Comparison of ENCODE assay signal across 1 cellular context in genomic region chr13:112931028-112931934, GRCh38.
TF ChIP-seq lines count a peak whose summit lies in the region.

No MANE protein-coding gene starts in this region.

TF ChIP-seq in HepG2, 621 proteins besides CTCF, POLR2A, EP300 and RAD21 (continued from another document and continues in another):
- no peak for TF ChIP-seq ZFP37 (CRISPR knock-in tag; IDR thresholded peaks at IDR 0.05; ENCODE audit: borderline replicate concordance)
- peak; percentile 54; the same call in 1 of the 2 replicates for TF ChIP-seq DMAP1 (CRISPR knock-in tag; IDR thresholded peaks at IDR 0.05)
- no peak for TF ChIP-seq NR2C2 (CRISPR knock-in tag; IDR thresholded peaks at IDR 0.05; ENCODE audit: borderline replicate concordance)
- TF ChIP-seq MIER2 (CRISPR knock-in tag; IDR thresholded peaks at IDR 0.05): no peak
- no peak for TF ChIP-seq FOXP1 (IDR thresholded peaks at IDR 0.05)
- 0 out of 2 replicates have a peak, but pooled peaks have one; percentile 28 for TF ChIP-seq FOXP1 (CRISPR knock-in tag; IDR thresholded peaks at IDR 0.05)
- TF ChIP-seq RFX3 (CRISPR knock-in tag; IDR thresholded peaks at IDR 0.05): no peak
- TF ChIP-seq HCFC1 (IDR thresholded peaks at IDR 0.05; ENCODE audit: low read depth, low read length): no peak
- TF ChIP-seq ZSCAN21 (CRISPR knock-in tag; IDR thresholded peaks at IDR 0.05; ENCODE audit: borderline replicate concordance): peak; percentile 49; the same call in 1 of the 2 replicates
- no peak for TF ChIP-seq RERE (CRISPR knock-in tag; IDR thresholded peaks at IDR 0.05; ENCODE audit: low read depth)
- no peak for TF ChIP-seq ZNF724P (CRISPR knock-in tag; IDR thresholded peaks at IDR 0.05; ENCODE audit: borderline replicate concordance)
- no peak for TF ChIP-seq ZBTB42 (CRISPR knock-in tag; IDR thresholded peaks at IDR 0.05)
- TF ChIP-seq XBP1 (CRISPR knock-in tag; IDR thresholded peaks at IDR 0.05): no peak
- TF ChIP-seq ZNF7 (CRISPR knock-in tag; IDR thresholded peaks at IDR 0.05): no peak
- no peak for TF ChIP-seq PCBP2 (optimal IDR thresholded peaks at IDR 0.05; ENCODE audit: low read depth, low read length, poor library complexity, severe bottlenecking)
- TF ChIP-seq, protein P1, sequence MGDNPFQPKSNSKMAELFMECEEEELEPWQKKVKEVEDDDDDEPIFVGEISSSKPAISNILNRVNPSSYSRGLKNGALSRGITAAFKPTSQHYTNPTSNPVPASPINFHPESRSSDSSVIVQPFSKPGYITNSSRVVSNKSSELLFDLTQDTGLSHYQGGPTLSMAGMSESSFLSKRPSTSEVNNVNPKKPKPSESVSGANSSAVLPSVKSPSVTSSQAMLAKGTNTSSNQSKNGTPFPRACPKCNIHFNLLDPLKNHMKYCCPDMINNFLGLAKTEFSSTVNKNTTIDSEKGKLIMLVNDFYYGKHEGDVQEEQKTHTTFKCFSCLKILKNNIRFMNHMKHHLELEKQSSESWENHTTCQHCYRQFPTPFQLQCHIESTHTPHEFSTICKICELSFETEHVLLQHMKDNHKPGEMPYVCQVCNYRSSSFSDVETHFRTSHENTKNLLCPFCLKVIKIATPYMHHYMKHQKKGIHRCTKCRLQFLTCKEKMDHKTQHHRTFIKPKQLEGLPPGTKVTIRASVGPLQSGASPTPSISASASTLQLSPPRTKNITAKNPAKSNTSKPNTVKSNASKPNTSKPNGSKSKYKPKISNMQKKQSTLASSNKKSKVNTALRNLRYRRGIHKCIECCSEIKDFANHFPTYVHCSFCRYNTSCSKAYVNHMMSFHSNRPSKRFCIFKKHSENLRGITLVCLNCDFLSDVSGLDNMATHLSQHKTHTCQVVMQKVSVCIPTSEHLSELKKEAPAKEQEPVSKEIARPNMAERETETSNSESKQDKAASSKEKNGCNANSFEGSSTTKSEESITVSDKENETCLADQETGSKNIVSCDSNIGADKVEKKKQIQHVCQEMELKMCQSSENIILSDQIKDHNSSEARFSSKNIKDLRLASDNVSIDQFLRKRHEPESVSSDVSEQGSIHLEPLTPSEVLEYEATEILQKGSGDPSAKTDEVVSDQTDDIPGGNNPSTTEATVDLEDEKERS (CRISPR knock-in tag; IDR thresholded peaks at IDR 0.05): peak; percentile 75; the same call in 1 of the 2 replicates
- TF ChIP-seq ZNF317 (CRISPR knock-in tag; IDR thresholded peaks at IDR 0.05): no peak
- TF ChIP-seq ZC3H13 (CRISPR knock-in tag; IDR thresholded peaks at IDR 0.05): no peak
- no peak for TF ChIP-seq RFX5 (IDR thresholded peaks at IDR 0.05; ENCODE audit: low read depth, low read length)
- no peak for TF ChIP-seq CAMTA2 (CRISPR knock-in tag; IDR thresholded peaks at IDR 0.05; ENCODE audit: borderline replicate concordance)
- TF ChIP-seq, protein P2, sequence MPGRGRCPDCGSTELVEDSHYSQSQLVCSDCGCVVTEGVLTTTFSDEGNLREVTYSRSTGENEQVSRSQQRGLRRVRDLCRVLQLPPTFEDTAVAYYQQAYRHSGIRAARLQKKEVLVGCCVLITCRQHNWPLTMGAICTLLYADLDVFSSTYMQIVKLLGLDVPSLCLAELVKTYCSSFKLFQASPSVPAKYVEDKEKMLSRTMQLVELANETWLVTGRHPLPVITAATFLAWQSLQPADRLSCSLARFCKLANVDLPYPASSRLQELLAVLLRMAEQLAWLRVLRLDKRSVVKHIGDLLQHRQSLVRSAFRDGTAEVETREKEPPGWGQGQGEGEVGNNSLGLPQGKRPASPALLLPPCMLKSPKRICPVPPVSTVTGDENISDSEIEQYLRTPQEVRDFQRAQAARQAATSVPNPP (CRISPR knock-in tag; IDR thresholded peaks at IDR 0.05): no peak
- TF ChIP-seq DBP (CRISPR knock-in tag; IDR thresholded peaks at IDR 0.05; ENCODE audit: not compliant biosample characterization): no peak
- TF ChIP-seq ZNF335 (CRISPR knock-in tag; IDR thresholded peaks at IDR 0.05): no peak
- no peak for TF ChIP-seq ZNF136 (CRISPR knock-in tag; IDR thresholded peaks at IDR 0.05; ENCODE audit: low read depth)
- no peak for TF ChIP-seq SALL2 (CRISPR knock-in tag; IDR thresholded peaks at IDR 0.05)
- TF ChIP-seq NFIC (IDR thresholded peaks at IDR 0.05; ENCODE audit: low read length): no peak
- 0 out of 2 replicates have a peak, but pooled peaks have one; percentile 41 for TF ChIP-seq ZNF224 (CRISPR knock-in tag; IDR thresholded peaks at IDR 0.05)
- TF ChIP-seq NCOA2 (CRISPR knock-in tag; IDR thresholded peaks at IDR 0.05): no peak
- no peak for TF ChIP-seq PTBP1 (IDR thresholded peaks at IDR 0.05; ENCODE audit: low read depth, low read length, poor library complexity, severe bottlenecking)
- no peak for TF ChIP-seq YY1 (IDR thresholded peaks at IDR 0.05; ENCODE audit: insufficient read depth, insufficient replicate concordance, low read depth, low read length)
- TF ChIP-seq TRIM24 (CRISPR knock-in tag; IDR thresholded peaks at IDR 0.05): no peak
- no peak for TF ChIP-seq CC2D1A (CRISPR knock-in tag; IDR thresholded peaks at IDR 0.05)
- TF ChIP-seq TCF12 (IDR thresholded peaks at IDR 0.05): no peak
- no peak for TF ChIP-seq TCF12 (CRISPR knock-in tag; IDR thresholded peaks at IDR 0.05)
- TF ChIP-seq NAIF1 (CRISPR knock-in tag; IDR thresholded peaks at IDR 0.05; ENCODE audit: borderline replicate concordance): no peak
- no peak for TF ChIP-seq ZNF235 (CRISPR knock-in tag; IDR thresholded peaks at IDR 0.05; ENCODE audit: borderline replicate concordance)
- TF ChIP-seq SMC3 (IDR thresholded peaks at IDR 0.05; ENCODE audit: low read length): peak; percentile 31; the same call in 1 of the 2 replicates
- no peak for TF ChIP-seq RFX1 (IDR thresholded peaks at IDR 0.05)
- TF ChIP-seq RBM22 (optimal IDR thresholded peaks at IDR 0.05; ENCODE audit: low read length): no peak
- TF ChIP-seq, protein P3, sequence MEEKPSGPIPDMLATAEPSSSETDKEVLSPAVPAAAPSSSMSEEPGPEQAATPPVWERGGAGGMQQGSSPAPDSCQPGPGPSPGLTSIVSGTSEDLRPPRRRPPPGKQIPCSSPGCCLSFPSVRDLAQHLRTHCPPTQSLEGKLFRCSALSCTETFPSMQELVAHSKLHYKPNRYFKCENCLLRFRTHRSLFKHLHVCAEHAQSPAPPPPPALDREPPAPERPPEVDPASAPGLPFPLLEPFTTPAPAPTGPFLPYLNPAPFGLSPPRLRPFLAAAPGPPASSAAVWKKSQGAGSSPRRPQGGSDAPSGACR (CRISPR knock-in tag; IDR thresholded peaks at IDR 0.05): no peak
- no peak for TF ChIP-seq SP2 (CRISPR knock-in tag; IDR thresholded peaks at IDR 0.05)
- TF ChIP-seq ZNF431 (CRISPR knock-in tag; IDR thresholded peaks at IDR 0.05; ENCODE audit: borderline replicate concordance, low read depth): no peak
- no peak for TF ChIP-seq POGK (CRISPR knock-in tag; conservative IDR thresholded peaks at IDR 0.05)
- TF ChIP-seq ZNF230 (CRISPR knock-in tag; IDR thresholded peaks at IDR 0.05): no peak
- TF ChIP-seq ZNF382 (CRISPR knock-in tag; IDR thresholded peaks at IDR 0.05; ENCODE audit: borderline replicate concordance): no peak
- TF ChIP-seq, protein P4, sequence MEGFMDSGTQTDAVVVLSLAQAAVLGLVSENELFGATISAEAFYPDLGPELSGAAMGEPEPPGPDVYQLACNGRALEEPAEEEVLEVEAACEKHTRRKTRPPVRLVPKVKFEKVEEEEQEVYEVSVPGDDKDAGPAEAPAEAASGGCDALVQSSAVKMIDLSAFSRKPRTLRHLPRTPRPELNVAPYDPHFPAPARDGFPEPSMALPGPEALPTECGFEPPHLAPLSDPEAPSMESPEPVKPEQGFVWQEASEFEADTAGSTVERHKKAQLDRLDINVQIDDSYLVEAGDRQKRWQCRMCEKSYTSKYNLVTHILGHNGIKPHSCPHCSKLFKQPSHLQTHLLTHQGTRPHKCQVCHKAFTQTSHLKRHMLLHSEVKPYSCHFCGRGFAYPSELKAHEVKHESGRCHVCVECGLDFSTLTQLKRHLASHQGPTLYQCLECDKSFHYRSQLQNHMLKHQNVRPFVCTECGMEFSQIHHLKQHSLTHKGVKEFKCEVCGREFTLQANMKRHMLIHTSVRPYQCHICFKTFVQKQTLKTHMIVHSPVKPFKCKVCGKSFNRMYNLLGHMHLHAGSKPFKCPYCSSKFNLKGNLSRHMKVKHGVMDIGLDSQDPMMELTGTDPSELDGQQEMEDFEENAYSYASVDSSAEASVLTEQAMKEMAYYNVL (CRISPR knock-in tag; IDR thresholded peaks at IDR 0.05; ENCODE audit: borderline replicate concordance): no peak
- TF ChIP-seq NR2F6 (IDR thresholded peaks at IDR 0.05): no peak
- TF ChIP-seq NR2F6 (CRISPR knock-in tag; IDR thresholded peaks at IDR 0.05): 0 out of 2 replicates have a peak, but pooled peaks have one; percentile 25
- TF ChIP-seq PAWR (CRISPR knock-in tag; IDR thresholded peaks at IDR 0.05; ENCODE audit: borderline replicate concordance): no peak
- no peak for TF ChIP-seq TSC22D2 (CRISPR knock-in tag; IDR thresholded peaks at IDR 0.05; ENCODE audit: borderline replicate concordance)
- TF ChIP-seq JDP2 (CRISPR knock-in tag; IDR thresholded peaks at IDR 0.05; ENCODE audit: borderline replicate concordance): no peak
- no peak; the same call in 1 of the 2 replicates for TF ChIP-seq SOX5 (CRISPR knock-in tag; IDR thresholded peaks at IDR 0.05; ENCODE audit: borderline replicate concordance)
- no peak for TF ChIP-seq NFKBIZ (CRISPR knock-in tag; IDR thresholded peaks at IDR 0.05)
- TF ChIP-seq, protein P5, sequence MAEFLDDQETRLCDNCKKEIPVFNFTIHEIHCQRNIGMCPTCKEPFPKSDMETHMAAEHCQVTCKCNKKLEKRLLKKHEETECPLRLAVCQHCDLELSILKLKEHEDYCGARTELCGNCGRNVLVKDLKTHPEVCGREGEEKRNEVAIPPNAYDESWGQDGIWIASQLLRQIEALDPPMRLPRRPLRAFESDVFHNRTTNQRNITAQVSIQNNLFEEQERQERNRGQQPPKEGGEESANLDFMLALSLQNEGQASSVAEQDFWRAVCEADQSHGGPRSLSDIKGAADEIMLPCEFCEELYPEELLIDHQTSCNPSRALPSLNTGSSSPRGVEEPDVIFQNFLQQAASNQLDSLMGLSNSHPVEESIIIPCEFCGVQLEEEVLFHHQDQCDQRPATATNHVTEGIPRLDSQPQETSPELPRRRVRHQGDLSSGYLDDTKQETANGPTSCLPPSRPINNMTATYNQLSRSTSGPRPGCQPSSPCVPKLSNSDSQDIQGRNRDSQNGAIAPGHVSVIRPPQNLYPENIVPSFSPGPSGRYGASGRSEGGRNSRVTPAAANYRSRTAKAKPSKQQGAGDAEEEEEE (CRISPR knock-in tag; IDR thresholded peaks at IDR 0.05; ENCODE audit: borderline replicate concordance): no peak
